ENCODE assay signal across 1 cellular context in genomic region chr2:65130440-65131175, GRCh38.
TF ChIP-seq lines count a peak whose summit lies in the region.

No MANE protein-coding gene starts in this region.

TF ChIP-seq in K562, 482 proteins besides CTCF, POLR2A, EP300 and RAD21 (continued from another document and continues in another):
- TF ChIP-seq ZNF592 (IDR thresholded peaks at IDR 0.05) (no peak; the same call in 1 of the 2 replicates), HMGXB4 (CRISPR knock-in tag; IDR thresholded peaks at IDR 0.05) (no peak), EHMT2 (IDR thresholded peaks at IDR 0.05) (0 out of 2 replicates have a peak, but pooled peaks have one; percentile 18), RB1 (IDR thresholded peaks at IDR 0.05; ENCODE audit: low read depth) (no peak), PREB (CRISPR knock-in tag; IDR thresholded peaks at IDR 0.05) (no peak), ZNF507 (tag; conservative IDR thresholded peaks at IDR 0.05) (no peak), JUNB (CRISPR knock-in tag; conservative IDR thresholded peaks at IDR 0.05) (no peak), ZBTB9 (CRISPR knock-in tag; IDR thresholded peaks at IDR 0.05) (peak; percentile 86), ZNF232 (CRISPR knock-in tag; IDR thresholded peaks at IDR 0.05) (no peak), ZBTB26 (CRISPR knock-in tag; IDR thresholded peaks at IDR 0.05) (peak; percentile 91), ATF4 (CRISPR knock-in tag; IDR thresholded peaks at IDR 0.05) (no peak), ZNF41 (CRISPR knock-in tag; conservative IDR thresholded peaks at IDR 0.05) (0 out of 2 replicates have a peak, but pooled peaks have one; percentile 39), MYC (IDR thresholded peaks at IDR 0.05; ENCODE audit: low read depth, low read length) (no peak; the same call in 1 of the 2 replicates), MYC (CRISPR knock-in tag; IDR thresholded peaks at IDR 0.05; ENCODE audit: borderline replicate concordance, low read depth) (no peak), ETV5 (CRISPR knock-in tag; IDR thresholded peaks at IDR 0.05; ENCODE audit: low read depth) (no peak), FOXA3 (CRISPR knock-in tag; conservative IDR thresholded peaks at IDR 0.05 in 1 of 2, IDR thresholded peaks at IDR 0.05 in 1 of 2) (no peak; a peak in 1 of 4 replicates), MECOM (CRISPR knock-in tag; IDR thresholded peaks at IDR 0.05) (no peak), JUND (IDR thresholded peaks at IDR 0.05; ENCODE audit: borderline replicate concordance, low read depth, low read length) (no peak), JUND (tag; IDR thresholded peaks at IDR 0.05; ENCODE audit: borderline replicate concordance, low read depth, low read length) (no peak), SMAD4 (CRISPR knock-in tag; conservative IDR thresholded peaks at IDR 0.05) (peak; percentile 65), PHF20 (IDR thresholded peaks at IDR 0.05; ENCODE audit: partially characterized antibody) (no peak), ZNF79 (CRISPR knock-in tag; IDR thresholded peaks at IDR 0.05; ENCODE audit: low read depth) (no peak), FOXP4 (CRISPR knock-in tag; IDR thresholded peaks at IDR 0.05; ENCODE audit: borderline replicate concordance) (no peak), SREBF2 (CRISPR knock-in tag; IDR thresholded peaks at IDR 0.05) (no peak), ZNF143 (CRISPR knock-in tag; IDR thresholded peaks at IDR 0.05) (no peak), LEF1 (IDR thresholded peaks at IDR 0.05) (no peak), TBP (optimal IDR thresholded peaks at IDR 0.05; ENCODE audit: low read depth, low read length) (no peak), RBM34 (IDR thresholded peaks at IDR 0.05; ENCODE audit: borderline replicate concordance, insufficient read depth, low read length) (no peak), OTX1 (CRISPR knock-in tag; IDR thresholded peaks at IDR 0.05) (peak; percentile 91), SMC3 (conservative IDR thresholded peaks at IDR 0.05; ENCODE audit: insufficient read depth, low read depth, low read length) (0 out of 2 replicates have a peak, but pooled peaks have one; percentile 5), SIN3B (IDR thresholded peaks at IDR 0.05; ENCODE audit: low read depth) (no peak), POU5F1 (IDR thresholded peaks at IDR 0.05; ENCODE audit: borderline replicate concordance, low read depth, low read length, partially characterized antibody) (no peak), HMG20B (CRISPR knock-in tag; IDR thresholded peaks at IDR 0.05) (no peak), ELF1 (tag; IDR thresholded peaks at IDR 0.05) (no peak), ZNF384 (IDR thresholded peaks at IDR 0.05; ENCODE audit: low read depth, low read length) (no peak), RBM25 (IDR thresholded peaks at IDR 0.05; ENCODE audit: low read depth, low read length, severe bottlenecking) (peak; percentile 63), TBL1XR1 (IDR thresholded peaks at IDR 0.05; ENCODE audit: low read length in 2 of 2) (no peak), CEBPG (CRISPR knock-in tag; IDR thresholded peaks at IDR 0.05) (no peak), CEBPG (tag; conservative IDR thresholded peaks at IDR 0.05 in 1 of 2, IDR thresholded peaks at IDR 0.05 in 1 of 2) (peak; percentile 13 to 40; a peak in 3 of 4 replicates), GTF3C2 (IDR thresholded peaks at IDR 0.05; ENCODE audit: borderline replicate concordance, extremely low read depth, insufficient read length) (no peak), RBM15 (IDR thresholded peaks at IDR 0.05; ENCODE audit: insufficient read depth, low read length) (no peak), NFXL1 (CRISPR knock-in tag; IDR thresholded peaks at IDR 0.05) (no peak), TSC22D4 (tag; IDR thresholded peaks at IDR 0.05) (no peak), TAF15 (IDR thresholded peaks at IDR 0.05; ENCODE audit: low read depth, low read length) (no peak), GTF2F1 (IDR thresholded peaks at IDR 0.05; ENCODE audit: low read depth, low read length) (no peak), TRIM25 (IDR thresholded peaks at IDR 0.05; ENCODE audit: borderline replicate concordance) (no peak)
